ENCODE assay signal across 30 cellular contexts in genomic region chr9:137955224-137955570, GRCh38.
"Had no signal": no experiment of that assay in that cellular context is flagged by ENCODE, and none has a peak within 500 bp of the region (broad histone marks: within the 10 kb centered on the region; RNA-seq: fewer than 3 reads in every experiment).

No MANE protein-coding gene starts in this region.

- H3K9me3 ChIP-seq: colonic mucosa, esophagus muscularis mucosa, gastroesophageal sphincter, heart right ventricle, mucosa of descending colon, ovary, psoas muscle, sigmoid colon, thoracic aorta, tibial nerve, upper lobe of right lung, uterus had no signal

- H3K27me3 ChIP-seq: colonic mucosa, foreskin keratinocyte, ovary, tibial nerve, upper lobe of right lung, uterus had no signal

- H3K36me3 Mint-ChIP-seq: immature natural killer cell; memory B cell; naive B cell; natural killer cell treated with Interleukin-12 subunit alpha and Interleukin-12 subunit beta and Interleukin-15 and Interleukin-18, amount 100 ng/mL, for 72 hours; stimulated activated memory B cell treated with anti-CD40 and anti-IgM and Interleukin-4, amounts not matched to agents 10 μg/mL and 1 μg/mL and 100 μg/mL, for 72 hours had no signal

- H3K4me1 ChIP-seq: colonic mucosa, esophagus muscularis mucosa, foreskin keratinocyte, gastroesophageal sphincter, psoas muscle, sigmoid colon, tibial nerve, upper lobe of right lung, uterus had no signal

- H3K36me3 ChIP-seq: colonic mucosa, esophagus muscularis mucosa, gastroesophageal sphincter, heart right ventricle, ovary, sigmoid colon, thoracic aorta, tibial nerve, upper lobe of right lung, uterus had no signal

- H3K4me1 Mint-ChIP-seq: endodermal cell; immature natural killer cell; memory B cell; naive B cell; neural crest cell; stimulated activated memory B cell treated with anti-CD40 and anti-IgM and Interleukin-4, amounts not matched to agents 10 μg/mL and 1 μg/mL and 100 μg/mL, for 72 hours had no signal

- H3K4me3 ChIP-seq: colonic mucosa, esophagus muscularis mucosa, gastroesophageal sphincter, heart right ventricle, lung, mucosa of descending colon, ovary, psoas muscle, sigmoid colon, thoracic aorta, tibial nerve, upper lobe of right lung, uterus had no signal

- H3K27ac ChIP-seq: colonic mucosa, esophagus muscularis mucosa, foreskin keratinocyte, gastroesophageal sphincter, heart right ventricle, ovary, psoas muscle, sigmoid colon, thoracic aorta, tibial nerve, upper lobe of right lung, uterus had no signal

- H3K9me3 Mint-ChIP-seq: dendritic cell treated with granulocyte-macrophage colony-stimulating factor and Interleukin-4, amounts not matched to agents 40 ng/mL and 50 ng/mL, for 4 days; immature natural killer cell; memory B cell; naive B cell; natural killer cell treated with Interleukin-12 subunit alpha and Interleukin-12 subunit beta and Interleukin-15 and Interleukin-18, amount 100 ng/mL, for 72 hours; neural crest cell; stimulated activated memory B cell treated with anti-CD40 and anti-IgM and Interleukin-4, amounts not matched to agents 10 μg/mL and 1 μg/mL and 100 μg/mL, for 72 hours had no signal

- H3K4me3 Mint-ChIP-seq: dendritic cell treated with granulocyte-macrophage colony-stimulating factor and Interleukin-4, amounts not matched to agents 40 ng/mL and 50 ng/mL, for 4 days; endodermal cell; immature natural killer cell; memory B cell; naive B cell; natural killer cell treated with Interleukin-12 subunit alpha and Interleukin-12 subunit beta and Interleukin-15 and Interleukin-18, amount 100 ng/mL, for 72 hours; neural crest cell; stimulated activated memory B cell treated with anti-CD40 and anti-IgM and Interleukin-4, amounts not matched to agents 10 μg/mL and 1 μg/mL and 100 μg/mL, for 72 hours had no signal

- H3K27ac Mint-ChIP-seq: dendritic cell treated with granulocyte-macrophage colony-stimulating factor and Interleukin-4, amounts not matched to agents 40 ng/mL and 50 ng/mL, for 4 days; endodermal cell; immature natural killer cell; memory B cell; naive B cell; natural killer cell treated with Interleukin-12 subunit alpha and Interleukin-12 subunit beta and Interleukin-15 and Interleukin-18, amount 100 ng/mL, for 72 hours; stimulated activated memory B cell treated with anti-CD40 and anti-IgM and Interleukin-4, amounts not matched to agents 10 μg/mL and 1 μg/mL and 100 μg/mL, for 72 hours had no signal

- DNase-seq: colonic mucosa; effector CD8-positive, alpha-beta T cell; foreskin keratinocyte; glutamatergic neuron; heart right ventricle; immature natural killer cell; islet precursor cell; mucosa of descending colon; naive B cell; ovary; posterior cingulate gyrus; psoas muscle; right cardiac atrium; sigmoid colon; stimulated activated CD4-positive, alpha-beta T cell treated with anti-CD3 and anti-CD28 coated beads, Interleukin-2, amount 100 ng/mL, for 24 hours; stimulated activated CD4-positive, alpha-beta T cell treated with anti-CD3 and anti-CD28 coated beads, Interleukin-4, amount 100 ng/mL, for 24 hours; stimulated activated naive CD8-positive, alpha-beta T cell treated with anti-CD3 and anti-CD28 coated beads, Interleukin-15, Interleukin-2, amounts not matched to agents 100 U/mL and 50 U/mL, for 24 hours; upper lobe of right lung; uterus had no signal

- ATAC-seq: foreskin keratinocyte; gastroesophageal sphincter; mucosa of descending colon; psoas muscle; stimulated activated memory B cell treated with anti-CD40 and anti-IgM and Interleukin-4, amounts not matched to agents 10 μg/mL and 1 μg/mL and 100 μg/mL, for 72 hours; stimulated activated naive CD8-positive, alpha-beta T cell treated with anti-CD3 and anti-CD28 coated beads, Interleukin-15, Interleukin-2, amounts not matched to agents 100 U/mL and 50 U/mL, for 24 hours; upper lobe of right lung had no signal
